Comparison of ENCODE assay signal across 18 cellular contexts in the genomic region with DNA sequence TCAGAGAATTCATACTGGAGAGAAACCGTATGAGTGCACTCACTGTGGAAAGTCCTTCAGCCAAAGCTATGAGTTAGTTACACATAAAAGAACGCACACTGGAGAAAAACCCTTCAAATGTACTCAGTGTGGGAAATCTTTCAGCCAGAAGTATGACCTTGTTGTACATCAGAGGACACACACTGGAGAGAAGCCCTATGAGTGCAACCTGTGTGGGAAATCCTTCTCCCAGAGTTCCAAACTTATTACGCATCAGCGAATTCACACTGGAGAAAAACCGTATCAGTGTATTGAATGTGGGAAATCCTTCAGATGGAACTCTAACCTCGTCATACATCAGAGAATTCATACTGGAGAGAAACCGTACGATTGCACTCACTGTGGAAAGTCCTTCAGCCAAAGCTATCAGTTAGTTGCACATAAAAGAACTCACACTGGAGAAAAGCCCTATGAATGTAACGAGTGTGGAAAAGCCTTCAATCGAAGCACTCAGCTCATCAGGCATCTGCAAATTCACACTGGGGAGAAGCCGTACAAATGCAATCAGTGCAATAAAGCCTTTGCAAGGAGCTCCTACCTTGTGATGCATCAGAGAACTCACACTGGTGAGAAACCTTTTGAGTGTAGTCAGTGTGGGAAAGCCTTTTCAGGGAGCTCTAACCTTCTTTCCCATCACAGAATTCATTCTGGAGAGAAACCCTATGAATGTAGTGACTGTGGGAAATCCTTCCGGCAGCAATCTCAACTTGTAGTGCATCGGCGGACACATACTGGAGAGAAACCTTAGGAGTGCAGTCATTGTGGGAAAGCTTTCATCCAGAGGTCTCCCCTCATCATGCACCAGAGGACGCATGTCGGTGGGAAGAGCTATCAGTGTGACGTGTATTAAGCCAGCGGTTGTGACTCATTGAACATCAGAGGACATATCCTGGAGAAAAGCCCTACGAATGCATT. TPM values are rescaled to one million over a fixed set of nuclear protein-coding genes. Genes with fewer than 3 reads are reported as not detected.
DNase-seq lines count a peak whose midpoint lies in the region; ATAC-seq and TF ChIP-seq lines count a peak whose summit lies in the region.
"Had no signal": no experiment of that assay in that cellular context is flagged by ENCODE, and none has a peak within 500 bp of the region (broad histone marks: within the 10 kb centered on the region; RNA-seq: fewer than 3 reads in every experiment).

No MANE protein-coding gene starts in this region.

- TF ChIP-seq POLR2A in lower leg skin (IDR thresholded peaks at IDR 0.05): no peak

- peak; percentile 1 for DNase-seq in COLO668 (lab: John Stamatoyannopoulos, UW; ENCODE audit: unreplicated experiment)
- no peak for DNase-seq in coronary artery (ENCODE audit: low spot score)
- no peak for DNase-seq in NCI-H2081 treated with DMSO at 0.1 percent for 48 hours (lab: John Stamatoyannopoulos, UW)
- DNase-seq in lower leg skin (ENCODE audit: low spot score in 2 of 2): no peak
- DNase-seq in ureter (ENCODE audit: low spot score): no peak
- DNase-seq: activated T-cell treated with anti-CD3 and anti-CD28 coated beads for 4 hours; anterior cingulate cortex; CD4-positive, alpha-beta T cell; effector memory CD8-positive, alpha-beta T cell; hippocampal formation; NCI-H1105 treated with DMSO at 0.1 percent for 48 hours; NCI-H526 treated with DMSO at 0.1 percent for 48 hours; retina had no signal

- H3K36me3 ChIP-seq in HUES48 (ENCODE audit: control insufficient read depth, insufficient read depth, low read length): peaks cover 81% of the 10 kb centered on the region
- peaks cover 39 to 94% of the 10 kb centered on the region in 2 donors for H3K36me3 ChIP-seq in muscle layer of duodenum (ENCODE audit: control insufficient read depth in 1 of 2, insufficient read depth in 2 of 2, low read length in 2 of 2)

- H3K9me3 ChIP-seq in HUES48 (ENCODE audit: control insufficient read depth, insufficient read depth, low read length) (peaks cover 97% of the 10 kb centered on the region), muscle layer of duodenum (ENCODE audit: control insufficient read depth in 1 of 2, low read length in 2 of 2) (peaks cover 59 to 96% of the 10 kb centered on the region in 2 donors)

- H3K27me3 ChIP-seq in HUES48 (ENCODE audit: control insufficient read depth, insufficient read depth, low read length): no peaks in the 10 kb centered on the region
- no peaks in the 10 kb centered on the region for H3K27me3 ChIP-seq in muscle layer of duodenum (ENCODE audit: low read depth, low read length)

- 95 to 97% methylated on average over 19 of the region's 19 CpGs for WGBS in lower leg skin, 2 donors

- no peaks in the 10 kb centered on the region for H3K4me1 ChIP-seq in HUES48 (ENCODE audit: control insufficient read depth, insufficient read depth, low read length)
- H3K4me1 ChIP-seq in muscle layer of duodenum (ENCODE audit: control insufficient read depth in 1 of 2, insufficient read depth in 2 of 2, low read length in 2 of 2): no peaks in the 10 kb centered on the region

- H3K9ac ChIP-seq in HUES48 (ENCODE audit: low read depth, low read length): no peak overlapping the region

- H3K36me3 Mint-ChIP-seq in stimulated activated memory B cell treated with anti-CD40 and anti-IgM and Interleukin-4, amounts not matched to agents 10 μg/mL and 1 μg/mL and 100 μg/mL, for 72 hours: peaks cover 85% of the 10 kb centered on the region

- H3K4me3 ChIP-seq in HUES48 (ENCODE audit: low read depth, low read length) (peak overlapping the region; percentile 36), coronary artery (peak overlapping the region; percentile 46), muscle layer of duodenum (ENCODE audit: low read depth in 1 of 2, low read length in 2 of 2) (peak overlapping the region; percentile 38 to 63), lower leg skin (ENCODE audit: low read depth, poor library complexity, severe bottlenecking) (no peak overlapping the region)
- H3K4me3 ChIP-seq: SK-N-MC had no signal

- H3K9me3 Mint-ChIP-seq in stimulated activated memory B cell treated with anti-CD40 and anti-IgM and Interleukin-4, amounts not matched to agents 10 μg/mL and 1 μg/mL and 100 μg/mL, for 72 hours: peaks cover 27% of the 10 kb centered on the region

- TF ChIP-seq CTCF in coronary artery (IDR thresholded peaks at IDR 0.05) (no peak), lower leg skin (IDR thresholded peaks at IDR 0.05) (no peak)

- no peak overlapping the region for H3K27ac Mint-ChIP-seq in stimulated activated memory B cell treated with anti-CD40 and anti-IgM and Interleukin-4, amounts not matched to agents 10 μg/mL and 1 μg/mL and 100 μg/mL, for 72 hours
- H3K27ac Mint-ChIP-seq: CD4-positive, alpha-beta T cell; effector memory CD8-positive, alpha-beta T cell; mesothelial cell of epicardium had no signal

- intact Hi-C loops in lower leg skin (cut with DNase I; ENCODE audit: low total_unique reads): no loop called here

- no peaks in the 10 kb centered on the region for H3K4me1 Mint-ChIP-seq in stimulated activated memory B cell treated with anti-CD40 and anti-IgM and Interleukin-4, amounts not matched to agents 10 μg/mL and 1 μg/mL and 100 μg/mL, for 72 hours
- H3K4me1 Mint-ChIP-seq: mesothelial cell of epicardium had no signal

- no peak for ATAC-seq in stimulated activated memory B cell treated with anti-CD40 and anti-IgM and Interleukin-4, amounts not matched to agents 10 μg/mL and 1 μg/mL and 100 μg/mL, for 72 hours
- ATAC-seq: effector memory CD8-positive, alpha-beta T cell had no signal

- H3K4me3 Mint-ChIP-seq in stimulated activated memory B cell treated with anti-CD40 and anti-IgM and Interleukin-4, amounts not matched to agents 10 μg/mL and 1 μg/mL and 100 μg/mL, for 72 hours: no peak overlapping the region
- H3K4me3 Mint-ChIP-seq: CD4-positive, alpha-beta T cell; effector memory CD8-positive, alpha-beta T cell; mesothelial cell of epicardium had no signal

- H3K27me3 Mint-ChIP-seq in stimulated activated memory B cell treated with anti-CD40 and anti-IgM and Interleukin-4, amounts not matched to agents 10 μg/mL and 1 μg/mL and 100 μg/mL, for 72 hours: no peaks in the 10 kb centered on the region
- H3K27me3 Mint-ChIP-seq: CD4-positive, alpha-beta T cell; effector memory CD8-positive, alpha-beta T cell had no signal

- H3K27ac ChIP-seq in HUES48 (ENCODE audit: low read depth, low read length) (no peak overlapping the region), coronary artery (no peak overlapping the region), muscle layer of duodenum (ENCODE audit: low read length) (no peak overlapping the region)
- H3K27ac ChIP-seq: SK-N-MC had no signal

RNA-seq across cellular contexts. Expression of a gene that starts 16.5 kb away (rescaled TPM):
- 10 to 100 TPM in 1 of 4 donors, 1 to 10 TPM in 3; 3.0 to 12.8 (median 8.9) TPM for total RNA-seq in lower leg skin
- 8.6 TPM for total RNA-seq in ureter

RNA-seq across cellular contexts. Expression of a gene that starts 33.5 kb away (rescaled TPM):
- total RNA-seq in lower leg skin: 10 to 100 TPM; 34.2 to 55.1 (median 43.3) TPM
- total RNA-seq in ureter: 46.4 TPM

RNA-seq across cellular contexts. Expression of a gene that starts 42.9 kb away (rescaled TPM):
- total RNA-seq in lower leg skin (10 to 100 TPM; 23.3 to 50.1 (median 33.4) TPM), ureter (38.8 TPM)
